Comparison of ENCODE assay signal across 11 cellular contexts in the genomic region with DNA sequence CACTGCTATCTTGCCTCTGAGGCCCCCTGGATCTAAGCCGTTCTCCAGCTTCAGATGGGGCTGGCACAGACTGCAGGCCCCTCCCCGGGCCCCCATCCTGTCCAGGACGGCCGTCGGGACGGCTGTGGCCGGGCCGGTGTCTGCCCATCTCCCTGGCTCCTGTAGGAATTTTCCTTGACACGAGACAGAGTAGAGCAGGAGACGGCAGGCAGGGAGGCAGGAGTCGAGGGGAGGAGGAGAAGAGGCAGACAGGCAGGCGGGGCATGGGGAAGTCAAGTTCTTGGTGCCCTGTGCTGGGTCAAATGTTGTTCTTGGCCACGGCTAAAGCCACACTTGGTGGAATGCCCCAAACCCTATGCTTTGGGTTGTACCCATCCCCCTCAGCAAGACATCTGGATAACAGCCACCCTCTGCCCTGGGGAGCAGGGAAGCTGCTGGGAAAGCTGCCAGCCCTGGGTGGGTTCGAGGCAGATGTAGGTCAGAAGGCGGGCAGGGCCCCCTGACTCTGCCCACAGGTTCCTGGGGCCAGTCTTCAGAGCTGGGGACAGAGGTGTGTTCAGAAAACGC. TPM values are rescaled to one million over a fixed set of nuclear protein-coding genes. Genes with fewer than 3 reads are reported as not detected.
A peak's percentile ranks its signal among the peaks of the same experiment; 100 is the strongest.
DNase-seq lines count a peak whose midpoint lies in the region; ATAC-seq and TF ChIP-seq lines count a peak whose summit lies in the region.
"Had no signal": no experiment of that assay in that cellular context is flagged by ENCODE, and none has a peak within 500 bp of the region (broad histone marks: within the 10 kb centered on the region; RNA-seq: fewer than 3 reads in every experiment).

No MANE protein-coding gene starts in this region.

- ATAC-seq in Panc1 = peak; percentile 52
- no peak for ATAC-seq in HG03039 (IDR thresholded peaks at IDR 0.05; ENCODE audit: unreplicated experiment)
- no peak for ATAC-seq in stimulated activated effector memory CD8-positive, alpha-beta T cell treated with anti-CD3 and anti-CD28 coated beads, Interleukin-12 subunit alpha, Interleukin-12 subunit beta, amount 100 ng/mL, for 72 hours
- ATAC-seq in GM18520 (IDR thresholded peaks at IDR 0.05; ENCODE audit: unreplicated experiment) = no peak
- ATAC-seq in GM18861 (IDR thresholded peaks at IDR 0.05; ENCODE audit: unreplicated experiment) = no peak

- H3K27ac Mint-ChIP-seq in osteocyte (ENCODE audit: unreplicated experiment) = peak overlapping the region; percentile 86
- no peak overlapping the region for H3K27ac Mint-ChIP-seq in stimulated activated effector memory CD8-positive, alpha-beta T cell treated with anti-CD3 and anti-CD28 coated beads, Interleukin-12 subunit alpha, Interleukin-12 subunit beta, amount 100 ng/mL, for 72 hours
- H3K27ac Mint-ChIP-seq: dendritic cell treated with granulocyte-macrophage colony-stimulating factor and Interleukin-4, amounts not matched to agents 40 ng/mL and 50 ng/mL, for 4 days had no signal

- intact Hi-C loops in Panc1 (cut with micrococcal nuclease; ENCODE audit: unreplicated experiment) = no loop called here

- H3K4me3 Mint-ChIP-seq in osteocyte (ENCODE audit: unreplicated experiment) = peak overlapping the region; percentile 32
- no peak overlapping the region for H3K4me3 Mint-ChIP-seq in stimulated activated effector memory CD8-positive, alpha-beta T cell treated with anti-CD3 and anti-CD28 coated beads, Interleukin-12 subunit alpha, Interleukin-12 subunit beta, amount 100 ng/mL, for 72 hours
- H3K4me3 Mint-ChIP-seq: dendritic cell treated with granulocyte-macrophage colony-stimulating factor and Interleukin-4, amounts not matched to agents 40 ng/mL and 50 ng/mL, for 4 days had no signal

- in situ Hi-C loops in Panc1 (cut with HindIII; ENCODE audit: low pct_unique_long_range_greater_than_20kb, low sequenced_read_pairs) = no loop called here

- peaks cover 3% of the 10 kb centered on the region for H3K27me3 Mint-ChIP-seq in osteocyte (ENCODE audit: unreplicated experiment)

- no peaks in the 10 kb centered on the region for H3K27me3 ChIP-seq in ACC112 (ENCODE audit: insufficient read depth, low read length)
- peaks cover 24% of the 10 kb centered on the region for H3K27me3 ChIP-seq in Panc1 (ENCODE audit: control insufficient read depth, insufficient read depth, low read length)

- H3K4me1 ChIP-seq in ACC112 (ENCODE audit: control insufficient read depth, insufficient read depth, low read length, unreplicated experiment) (peaks cover 54% of the 10 kb centered on the region), Panc1 (ENCODE audit: control insufficient read depth, insufficient read depth, low read length) (peaks cover 21% of the 10 kb centered on the region)

- H3K4me3 ChIP-seq in ACC112 (ENCODE audit: low read depth, low read length) (peak overlapping the region; percentile 60), Panc1 (ENCODE audit: low read depth in 2 of 2, low read length in 2 of 2) (no peak overlapping the region)

- H3K9me3 ChIP-seq in Panc1 (ENCODE audit: control insufficient read depth, insufficient read depth, low read depth, low read length) = no peaks in the 10 kb centered on the region

- peak overlapping the region; percentile 92 for H3K27ac ChIP-seq in ACC112 (ENCODE audit: low read depth, low read length)
- no peak overlapping the region for H3K27ac ChIP-seq in Panc1 (ENCODE audit: low read length)

- TF ChIP-seq CTCF in Panc1 (IDR thresholded peaks at IDR 0.05) = no peak
- no peak for TF ChIP-seq CTCF in osteocyte (IDR thresholded peaks at IDR 0.05)

- CTCF ChIA-PET in Panc1 (lab: Charles Lee) = interaction anchor here (0.7 to 1.2 kb wide), 3 partner anchors 13 to 59 kb away, joined by 3 to 5 read pairs (median 3); no protein-coding TSS in a partner anchor

- no peak overlapping the region for H2AFZ ChIP-seq in ACC112 (ENCODE audit: low read length, unreplicated experiment)

- DNase-seq in Panc1 (ENCODE audit: low read depth, low spot score) = no peak
- peak; percentile 52 for DNase-seq in fibroblast of peridontal ligament (ENCODE audit: extremely low read depth)
- DNase-seq in osteocyte (ENCODE audit: extremely low spot score, unreplicated experiment) = peak; percentile 93
- DNase-seq in stimulated activated effector memory CD8-positive, alpha-beta T cell treated with anti-CD3 and anti-CD28 coated beads, Interleukin-12 subunit alpha, Interleukin-12 subunit beta, amount 100 ng/mL, for 72 hours (ENCODE audit: low spot score in 2 of 2) = no peak
- DNase-seq: NCI-H1694, SW 1271 had no signal

- peaks cover 90% of the 10 kb centered on the region for H3K4me1 Mint-ChIP-seq in osteocyte (ENCODE audit: unreplicated experiment)
- H3K4me1 Mint-ChIP-seq in stimulated activated effector memory CD8-positive, alpha-beta T cell treated with anti-CD3 and anti-CD28 coated beads, Interleukin-12 subunit alpha, Interleukin-12 subunit beta, amount 100 ng/mL, for 72 hours = peaks cover 12% of the 10 kb centered on the region

- peaks cover 4% of the 10 kb centered on the region for H3K79me2 ChIP-seq in ACC112 (ENCODE audit: control insufficient read depth, insufficient read depth, low read length, unreplicated experiment)

- POLR2A ChIA-PET in Panc1 (lab: Charles Lee) = no interaction called here

- H3K9me3 Mint-ChIP-seq in osteocyte (ENCODE audit: unreplicated experiment) = no peaks in the 10 kb centered on the region
- no peaks in the 10 kb centered on the region for H3K9me3 Mint-ChIP-seq in stimulated activated effector memory CD8-positive, alpha-beta T cell treated with anti-CD3 and anti-CD28 coated beads, Interleukin-12 subunit alpha, Interleukin-12 subunit beta, amount 100 ng/mL, for 72 hours
- H3K9me3 Mint-ChIP-seq: dendritic cell treated with granulocyte-macrophage colony-stimulating factor and Interleukin-4, amounts not matched to agents 40 ng/mL and 50 ng/mL, for 4 days had no signal

- H3K36me3 ChIP-seq in ACC112 (ENCODE audit: insufficient read depth, low read length) (no peaks in the 10 kb centered on the region), Panc1 (ENCODE audit: control insufficient read depth, insufficient read depth, low read length) (no peaks in the 10 kb centered on the region; the same call in 1 of the 2 replicates)

- peaks cover 19% of the 10 kb centered on the region for H3K36me3 Mint-ChIP-seq in osteocyte (ENCODE audit: unreplicated experiment)
- no peaks in the 10 kb centered on the region for H3K36me3 Mint-ChIP-seq in stimulated activated effector memory CD8-positive, alpha-beta T cell treated with anti-CD3 and anti-CD28 coated beads, Interleukin-12 subunit alpha, Interleukin-12 subunit beta, amount 100 ng/mL, for 72 hours

- no TSS peak for BruUV-seq in Panc1 (replicated peaks; lab: Mats Ljungman, UMichigan)

RNA-seq across cellular contexts. Expression of a gene that starts 4.0 kb away (rescaled TPM):
- total RNA-seq in Panc1 (2021; ENCODE audit: unreplicated experiment) (1.5 TPM), osteocyte (196 and 203 TPM in 2 replicates)
- polyA plus RNA-seq in Panc1 (2012; ENCODE audit: insufficient read length) = 1.1 TPM

RNA-seq across cellular contexts. Expression of a gene that starts 18.4 kb away (rescaled TPM):
- total RNA-seq in Panc1 (2021; ENCODE audit: unreplicated experiment) (160 TPM), osteocyte (61.1 and 62.3 TPM in 2 replicates)
- polyA plus RNA-seq in Panc1 (2012; ENCODE audit: insufficient read length) = 162 TPM

RNA-seq across cellular contexts. Expression of a gene that starts 46.6 kb away (rescaled TPM):
- 32.3 TPM for total RNA-seq in Panc1 (2021; ENCODE audit: unreplicated experiment)
- polyA plus RNA-seq in Panc1 (2012; ENCODE audit: insufficient read length) = 20.4 TPM
- total RNA-seq in osteocyte = 36.3 and 38.4 TPM in 2 replicates

RNA-seq across cellular contexts. Expression of a gene that starts 48.3 kb away (rescaled TPM):
- total RNA-seq in Panc1 (2021; ENCODE audit: unreplicated experiment) (361 TPM), osteocyte (439 and 456 TPM in 2 replicates)
- polyA plus RNA-seq in Panc1 (2012; ENCODE audit: insufficient read length) = 472 TPM

Comparison
In these comparisons a context has a peak if more than half of its experiments do, and no peak if none do; other contexts are left out.
1. DNase-seq: peak in fibroblast of peridontal ligament (single experiment) and osteocyte (single experiment); none in Panc1 (single experiment) and stimulated activated effector memory CD8-positive, alpha-beta T cell treated with anti-CD3 and anti-CD28 coated beads, Interleukin-12 subunit alpha, Interleukin-12 subunit beta, amount 100 ng/mL, for 72 hours (0 of 2).
2. RNA of a gene that starts 4.0 kb away (total RNA-seq): 196 to 203 TPM in osteocyte; 1.5 TPM in Panc1 (single experiment); every median in the first group is over 10 times any median in the second.